8 cellular contexts compared by ENCODE assay signal in genomic region chr1:212609701-212610574, GRCh38. TPM values are rescaled to one million over a fixed set of nuclear protein-coding genes. Genes with fewer than 3 reads are reported as not detected.
A peak's percentile ranks its signal among the peaks of the same experiment; 100 is the strongest.
DNase-seq lines count a peak whose midpoint lies in the region; ATAC-seq lines count a peak whose summit lies in the region.

No MANE protein-coding gene starts in this region.

- no peaks in the 10 kb centered on the region for H3K9me3 Mint-ChIP-seq in naive thymus-derived CD8-positive, alpha-beta T cell

- peak overlapping the region; percentile 74 to 98 (median 91) for H3K4me3 Mint-ChIP-seq in naive thymus-derived CD8-positive, alpha-beta T cell

- no peak for ATAC-seq in naive thymus-derived CD8-positive, alpha-beta T cell
- ATAC-seq in HG03045 (IDR thresholded peaks at IDR 0.05; ENCODE audit: unreplicated experiment) = no peak

- peaks cover 9 to 33% (median 22%) of the 10 kb centered on the region in 4 donors for H3K4me1 Mint-ChIP-seq in naive thymus-derived CD8-positive, alpha-beta T cell

- peaks cover 0 to 5% (median 0%) of the 10 kb centered on the region in 3 donors for H3K36me3 Mint-ChIP-seq in naive thymus-derived CD8-positive, alpha-beta T cell

- peak; percentile 24 for DNase-seq in DMS79 (lab: John Stamatoyannopoulos, UW)
- no peak for DNase-seq in DMS79 treated with DMSO at 0.1 percent for 48 hours (lab: John Stamatoyannopoulos, UW)
- DNase-seq in NAMALWA (ENCODE audit: low spot score) = peak; percentile 22
- peak in 1 of 10 donors; percentile 21 for DNase-seq in naive thymus-derived CD8-positive, alpha-beta T cell
- DNase-seq in SIG-M5 treated with dmso at 0.1 percent for 504 hours (lab: John Stamatoyannopoulos, UW; ENCODE audit: unreplicated experiment) = no peak
- no peak for DNase-seq in COLO668 (lab: John Stamatoyannopoulos, UW; ENCODE audit: unreplicated experiment)

- POLR2A ChIA-PET in naive thymus-derived CD8-positive, alpha-beta T cell (lab: Charles Lee) = no interaction called here

- peak overlapping the region; percentile 39 for H3K27ac ChIP-seq in cingulate gyrus (ENCODE audit: low read depth, low read length)

- H3K27ac Mint-ChIP-seq in naive thymus-derived CD8-positive, alpha-beta T cell = peak overlapping the region in 6 of 10 donors; percentile 8 to 61 (median 40)

- peaks cover 34 to 61% (median 41%) of the 10 kb centered on the region in 5 donors for H3K27me3 Mint-ChIP-seq in naive thymus-derived CD8-positive, alpha-beta T cell

RNA-seq across cellular contexts. Expression of gene ATF3, which starts 1.4 kb away (rescaled TPM):
- total RNA-seq in naive thymus-derived CD8-positive, alpha-beta T cell = 1 to 10 TPM; 1.4 to 1.8 TPM
- polyA plus RNA-seq in naive thymus-derived CD8-positive, alpha-beta T cell = not detected

Comparison
In these comparisons a context has a peak if more than half of its experiments do, and no peak if none do; other contexts are left out.
1. DNase-seq: peak in DMS79 (single experiment) and NAMALWA (single experiment); none in DMS79 treated with DMSO at 0.1 percent for 48 hours (single experiment), SIG-M5 treated with dmso at 0.1 percent for 504 hours (single experiment) and COLO668 (single experiment).